Comparison of ENCODE assay signal across 8 cellular contexts in the genomic region with DNA sequence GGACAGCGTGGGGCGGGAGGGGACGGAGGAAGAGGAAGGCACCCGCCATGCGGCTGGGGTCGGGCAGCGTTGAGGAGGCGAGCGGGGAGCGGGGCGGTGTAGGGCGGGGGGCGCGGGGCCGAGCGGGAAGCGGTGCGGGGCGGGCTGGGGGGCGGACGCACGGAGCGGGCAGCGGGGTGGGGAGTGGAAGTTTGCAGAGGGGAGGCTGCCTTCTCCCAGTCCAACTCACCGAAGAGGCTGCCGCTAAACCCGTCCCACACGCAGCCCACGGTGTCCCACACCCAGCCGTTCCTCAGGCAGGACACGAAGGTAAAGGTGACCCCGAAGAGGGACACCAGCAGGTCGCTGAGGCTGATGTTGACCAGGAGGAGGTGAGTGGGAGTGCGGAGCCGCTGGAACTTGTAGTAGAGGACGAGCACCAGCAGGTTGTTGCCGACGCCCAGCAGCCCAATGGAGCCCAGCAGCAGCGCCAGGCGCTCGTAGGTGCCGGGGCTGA. TPM values are rescaled to one million over a fixed set of nuclear protein-coding genes. Genes with fewer than 3 reads are reported as not detected.
DNase-seq lines count a peak whose midpoint lies in the region; ATAC-seq and TF ChIP-seq lines count a peak whose summit lies in the region.
"Had no signal": no experiment of that assay in that cellular context is flagged by ENCODE, and none has a peak within 500 bp of the region (broad histone marks: within the 10 kb centered on the region; RNA-seq: fewer than 3 reads in every experiment).

No MANE protein-coding gene starts in this region.

- peak overlapping the region; percentile 69 for H3K9ac ChIP-seq in neural cell (ENCODE audit: low read length)

- H3K27ac Mint-ChIP-seq in GM23338 (peak overlapping the region; percentile 94), WTC11 (no peak overlapping the region)

- H3K79me2 ChIP-seq in GM23338 (replicated peaks; ENCODE audit: insufficient read depth) (peaks cover 48% of the 10 kb centered on the region), neural cell (replicated peaks; ENCODE audit: insufficient read depth, low read length) (peaks cover 18% of the 10 kb centered on the region)

- H3K4me1 ChIP-seq in GM23338 (ENCODE audit: insufficient read depth) (peaks cover 9% of the 10 kb centered on the region), vagina (peaks cover 29% of the 10 kb centered on the region)

- TF ChIP-seq EP300 in neural cell (conservative IDR thresholded peaks at IDR 0.05; ENCODE audit: poor library complexity, severe bottlenecking), result no peak

- DNase-seq in GM23338 (ENCODE audit: low spot score) (peak; percentile 65), KG1 (lab: John Stamatoyannopoulos, UW) (peak; percentile 26), WTC11 (ENCODE audit: low spot score) (peak; percentile 40), epithelial cell of esophagus (ENCODE audit: low read depth) (peak; percentile 54), vagina (ENCODE audit: extremely low spot score in 2 of 2) (no peak)

- POLR2A ChIA-PET in WTC11 (lab: Charles Lee), result interaction anchor here (1.2 kb wide), 1 partner anchor 12 kb away, joined by 3 read pairs; no protein-coding TSS in a partner anchor

- ATAC-seq in GM23338 (peak; percentile 63), WTC11 (peak; percentile 63)

- no peak overlapping the region for H2AFZ ChIP-seq in GM23338
- H2AFZ ChIP-seq in neural cell (ENCODE audit: low read depth, low read length), result peak overlapping the region; percentile 41

- H3K9me3 Mint-ChIP-seq in GM23338 (peaks cover 23% of the 10 kb centered on the region), WTC11 (peaks cover 25% of the 10 kb centered on the region)

- intact Hi-C loops in vagina (cut with DNase I), result no loop called here

- TF ChIP-seq CTCF in GM12872 (IDR thresholded peaks at IDR 0.05; ENCODE audit: insufficient read depth, low read depth, low read length) (0 out of 3 replicates have a peak, but pooled peaks have one; percentile 2), GM23338 (conservative IDR thresholded peaks at IDR 0.05; ENCODE audit: low read depth in 2 of 2) (no peak), WTC11 (IDR thresholded peaks at IDR 0.05) (no peak), epithelial cell of esophagus (IDR thresholded peaks at IDR 0.05; ENCODE audit: insufficient read depth, low read depth, low read length, missing control alignments) (no peak), neural cell (IDR thresholded peaks at IDR 0.05; ENCODE audit: poor library complexity, severe bottlenecking) (peak; percentile 25), vagina (IDR thresholded peaks at IDR 0.05) (no peak)

- H3K27ac ChIP-seq in GM23338 (ENCODE audit: low read depth) (peak overlapping the region; percentile 83; the same call in 1 of the 2 replicates), neural cell (ENCODE audit: low read length) (no peak overlapping the region), vagina (peak overlapping the region; percentile 81)

- no peak for TF ChIP-seq POLR2A in vagina (IDR thresholded peaks at IDR 0.05)

- H3K9me3 ChIP-seq in neural cell (ENCODE audit: low read length) (no peaks in the 10 kb centered on the region), vagina (no peaks in the 10 kb centered on the region)

- H3K27me3 ChIP-seq in GM23338 (ENCODE audit: insufficient read depth) (no peaks in the 10 kb centered on the region), neural cell (ENCODE audit: insufficient read depth, low read depth, low read length) (no peaks in the 10 kb centered on the region), vagina (no peaks in the 10 kb centered on the region)

- H3K27me3 Mint-ChIP-seq in GM23338 (ENCODE audit: insufficient read depth, low read depth, poor library complexity) (peaks cover 7% of the 10 kb centered on the region), WTC11 (ENCODE audit: low read depth) (peaks cover 18% of the 10 kb centered on the region)

- CTCF ChIA-PET in WTC11 (lab: Charles Lee), result interaction anchor here (1.3 kb wide), 1 partner anchor 29 kb away, joined by 4 read pairs; no protein-coding TSS in a partner anchor

- peaks cover 31% of the 10 kb centered on the region for H3K36me3 Mint-ChIP-seq in GM23338 (ENCODE audit: low read depth)
- H3K36me3 Mint-ChIP-seq in WTC11, result peaks cover 43% of the 10 kb centered on the region

- H3K4me3 ChIP-seq in GM23338 (peak overlapping the region; percentile 79), epithelial cell of esophagus (ENCODE audit: low read length) (peak overlapping the region; percentile 93), neural cell (ENCODE audit: low read length) (peak overlapping the region; percentile 84), vagina (peak overlapping the region; percentile 84 to 97)

- H3K4me3 Mint-ChIP-seq in GM23338 (peak overlapping the region; percentile 78), WTC11 (peak overlapping the region; percentile 80)

- no peaks in the 10 kb centered on the region for H3F3A ChIP-seq in GM23338 (replicated peaks; ENCODE audit: low read depth)
- H3F3A ChIP-seq in neural cell (ENCODE audit: insufficient read depth, low read length, poor library complexity, severe bottlenecking), result no peaks in the 10 kb centered on the region

- H3K4me2 ChIP-seq in GM23338, result peak overlapping the region; percentile 83
- H3K4me2 ChIP-seq in neural cell (ENCODE audit: low read length), result peak overlapping the region; percentile 81

- TF ChIP-seq RAD21 in neural cell (conservative IDR thresholded peaks at IDR 0.05), result no peak

- H4K20me1 ChIP-seq in GM23338 (replicated peaks; ENCODE audit: insufficient read depth) (peaks cover 5% of the 10 kb centered on the region), neural cell (ENCODE audit: insufficient read depth) (no peaks in the 10 kb centered on the region)

- H3K4me1 Mint-ChIP-seq in GM23338, result peaks cover 24% of the 10 kb centered on the region
- H3K4me1 Mint-ChIP-seq in WTC11, result peaks cover 26% of the 10 kb centered on the region

- peaks cover 8% of the 10 kb centered on the region; the same call in 1 of the 2 replicates for H3K36me3 ChIP-seq in GM23338 (ENCODE audit: insufficient read depth)
- peaks cover 7% of the 10 kb centered on the region for H3K36me3 ChIP-seq in neural cell (ENCODE audit: insufficient read depth, low read length)
- peaks cover 0 to 9% of the 10 kb centered on the region in 2 donors for H3K36me3 ChIP-seq in vagina

- no peaks in the 10 kb centered on the region for H3K9me2 ChIP-seq in GM23338 (ENCODE audit: insufficient read depth)
- no peaks in the 10 kb centered on the region for H3K9me2 ChIP-seq in neural cell (ENCODE audit: insufficient read depth, low read length)

TF ChIP-seq in WTC11, 78 proteins besides CTCF, POLR2A, EP300 and RAD21:
- TF ChIP-seq NFE2L1 (CRISPR knock-in tag; IDR thresholded peaks at IDR 0.05) (no peak), RORB (CRISPR knock-in tag; IDR thresholded peaks at IDR 0.05) (no peak), NR2C2 (CRISPR knock-in tag; IDR thresholded peaks at IDR 0.05) (no peak), JUN (CRISPR knock-in tag; IDR thresholded peaks at IDR 0.05) (no peak), ZNF263 (CRISPR knock-in tag; IDR thresholded peaks at IDR 0.05; ENCODE audit: low read depth) (no peak)
- TF ChIP-seq, protein P1, sequence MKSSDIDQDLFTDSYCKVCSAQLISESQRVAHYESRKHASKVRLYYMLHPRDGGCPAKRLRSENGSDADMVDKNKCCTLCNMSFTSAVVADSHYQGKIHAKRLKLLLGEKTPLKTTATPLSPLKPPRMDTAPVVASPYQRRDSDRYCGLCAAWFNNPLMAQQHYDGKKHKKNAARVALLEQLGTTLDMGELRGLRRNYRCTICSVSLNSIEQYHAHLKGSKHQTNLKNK (CRISPR knock-in tag; IDR thresholded peaks at IDR 0.05), result no peak

TF ChIP-seq in neural cell, 6 proteins besides CTCF, POLR2A, EP300 and RAD21 (continues in another document):
- TF ChIP-seq TAF1 (IDR thresholded peaks at IDR 0.05; ENCODE audit: low read depth), result no peak
- TF ChIP-seq MXI1 (conservative IDR thresholded peaks at IDR 0.05; ENCODE audit: poor library complexity, severe bottlenecking), result no peak
- TF ChIP-seq, protein P2, sequence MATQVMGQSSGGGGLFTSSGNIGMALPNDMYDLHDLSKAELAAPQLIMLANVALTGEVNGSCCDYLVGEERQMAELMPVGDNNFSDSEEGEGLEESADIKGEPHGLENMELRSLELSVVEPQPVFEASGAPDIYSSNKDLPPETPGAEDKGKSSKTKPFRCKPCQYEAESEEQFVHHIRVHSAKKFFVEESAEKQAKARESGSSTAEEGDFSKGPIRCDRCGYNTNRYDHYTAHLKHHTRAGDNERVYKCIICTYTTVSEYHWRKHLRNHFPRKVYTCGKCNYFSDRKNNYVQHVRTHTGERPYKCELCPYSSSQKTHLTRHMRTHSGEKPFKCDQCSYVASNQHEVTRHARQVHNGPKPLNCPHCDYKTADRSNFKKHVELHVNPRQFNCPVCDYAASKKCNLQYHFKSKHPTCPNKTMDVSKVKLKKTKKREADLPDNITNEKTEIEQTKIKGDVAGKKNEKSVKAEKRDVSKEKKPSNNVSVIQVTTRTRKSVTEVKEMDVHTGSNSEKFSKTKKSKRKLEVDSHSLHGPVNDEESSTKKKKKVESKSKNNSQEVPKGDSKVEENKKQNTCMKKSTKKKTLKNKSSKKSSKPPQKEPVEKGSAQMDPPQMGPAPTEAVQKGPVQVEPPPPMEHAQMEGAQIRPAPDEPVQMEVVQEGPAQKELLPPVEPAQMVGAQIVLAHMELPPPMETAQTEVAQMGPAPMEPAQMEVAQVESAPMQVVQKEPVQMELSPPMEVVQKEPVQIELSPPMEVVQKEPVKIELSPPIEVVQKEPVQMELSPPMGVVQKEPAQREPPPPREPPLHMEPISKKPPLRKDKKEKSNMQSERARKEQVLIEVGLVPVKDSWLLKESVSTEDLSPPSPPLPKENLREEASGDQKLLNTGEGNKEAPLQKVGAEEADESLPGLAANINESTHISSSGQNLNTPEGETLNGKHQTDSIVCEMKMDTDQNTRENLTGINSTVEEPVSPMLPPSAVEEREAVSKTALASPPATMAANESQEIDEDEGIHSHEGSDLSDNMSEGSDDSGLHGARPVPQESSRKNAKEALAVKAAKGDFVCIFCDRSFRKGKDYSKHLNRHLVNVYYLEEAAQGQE (IDR thresholded peaks at IDR 0.05; ENCODE audit: borderline replicate concordance), result no peak
- TF ChIP-seq POLR2AphosphoS5 (IDR thresholded peaks at IDR 0.05), result no peak
- no peak for TF ChIP-seq EZH2 (IDR thresholded peaks at IDR 0.05; ENCODE audit: borderline replicate concordance, insufficient read depth, low read length, poor library complexity, severe bottlenecking)

RNA-seq across cellular contexts. Expression of gene CHML, which starts 0.5 kb away (rescaled TPM):
- 65.1 and 66.8 TPM in 2 replicates for total RNA-seq in GM23338 (2014; rRNA removed; shearing (Covaris generic))
- 17.2 and 19.9 TPM in 2 replicates for polyA plus RNA-seq in GM23338 (2016; fragmentation: Nextera tagmentation; extraction: Ambion mirVana)
- total RNA-seq in WTC11 (2021), result 53.5 to 60.4 TPM (median 56.9 TPM) in 3 replicates
- 17.3 and 18.5 TPM in 2 replicates for polyA plus RNA-seq in neural cell
- 43.1 and 47.9 TPM in 2 replicates for polyA minus RNA-seq in neural cell
- 11.3 TPM for total RNA-seq in vagina

RNA-seq across cellular contexts. Expression of gene OPN3, which starts 0.5 kb away (rescaled TPM):
- 35.4 and 46.8 TPM in 2 replicates for total RNA-seq in GM23338 (2014; rRNA removed; shearing (Covaris generic))
- polyA plus RNA-seq in GM23338 (2016; fragmentation: Nextera tagmentation; extraction: Ambion mirVana) (21.1 and 23.7 TPM in 2 replicates), neural cell (0.54 and 2.7 TPM in 2 replicates)
- total RNA-seq in WTC11 (2021) (14.4 to 17.2 TPM (median 15.2 TPM) in 3 replicates), vagina (15.5 TPM)
- 2.0 and 3.4 TPM in 2 replicates for polyA minus RNA-seq in neural cell

RNA-seq across cellular contexts. Expression of gene WDR64, which starts 12.4 kb away (rescaled TPM):
- total RNA-seq in GM23338 (2014; rRNA removed; shearing (Covaris generic)), result not detected in 2 replicates
- not detected in 2 replicates for polyA plus RNA-seq in GM23338 (2016; fragmentation: Nextera tagmentation; extraction: Ambion mirVana)
- not detected in 3 replicates for total RNA-seq in WTC11 (2021)
- polyA plus RNA-seq in neural cell, result 0.21 TPM in 1 of 2 replicates, not detected in the other
- not detected in 2 replicates for polyA minus RNA-seq in neural cell
- not detected for total RNA-seq in vagina
- total RNA-seq: pulmonary artery endothelial cell had no signal

Comparison
In these comparisons a context has a peak if more than half of its experiments do, and no peak if none do; other contexts are left out.
1. CTCF ChIP-seq: peak in GM12872 (single experiment) and neural cell (single experiment); none in GM23338 (0 of 2), WTC11 (single experiment), epithelial cell of esophagus (single experiment) and vagina (0 of 3).
2. DNase-seq: peak in GM23338 (single experiment), KG1 (single experiment), WTC11 (single experiment) and epithelial cell of esophagus (single experiment); none in vagina (0 of 2).
3. Peak in every context shown above with its lines, with median percentiles within 50 percentile points of each other: H3K4me3 ChIP-seq.